Comparison of ENCODE assay signal across 29 cellular contexts in the genomic region with DNA sequence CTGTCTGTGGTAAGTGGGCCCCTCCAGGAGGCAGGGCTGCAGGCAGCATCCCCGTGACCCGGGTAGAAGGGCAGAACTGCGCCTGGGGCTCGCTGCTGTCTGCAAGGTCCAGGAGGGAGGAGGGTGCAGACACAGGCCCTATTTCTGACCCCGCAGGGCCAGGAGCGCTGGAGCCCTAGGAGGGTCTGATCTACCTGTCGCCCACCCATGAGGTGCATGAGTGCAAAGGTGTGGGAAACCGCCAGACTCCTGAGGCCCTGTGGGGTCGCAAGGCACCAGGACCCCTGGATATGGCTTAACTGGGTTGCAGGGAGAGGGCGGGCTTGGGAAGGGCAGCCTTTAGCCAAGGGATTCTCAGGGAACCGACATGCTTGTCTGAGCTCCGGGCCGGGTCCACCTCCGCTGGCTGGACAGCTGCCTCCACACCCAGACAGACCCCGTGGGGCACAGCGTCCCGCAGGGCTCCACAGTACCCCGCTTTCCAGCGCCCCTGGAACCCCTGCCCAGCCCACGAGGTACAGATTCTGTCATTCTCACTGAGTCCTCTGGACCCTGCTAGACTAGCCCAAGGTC.
"Had no signal": no experiment of that assay in that cellular context is flagged by ENCODE, and none has a peak within 500 bp of the region (broad histone marks: within the 10 kb centered on the region; RNA-seq: fewer than 3 reads in every experiment).

No MANE protein-coding gene starts in this region.

- H3K27me3 ChIP-seq: colonic mucosa, dorsolateral prefrontal cortex, neural progenitor cell, right atrium auricular region, tibial nerve, uterus had no signal

- H3K4me1 Mint-ChIP-seq: activated T-helper 17 cell treated with anti-CD3 and anti-CD28 coated beads, Interleukin-2, amount 50 U/mL, for 72 hours had no signal

- H3K4me1 ChIP-seq: colonic mucosa, right atrium auricular region, uterus had no signal

- H3K27ac Mint-ChIP-seq: activated CD4-positive, alpha-beta memory T cell treated with anti-CD3 and anti-CD28 coated beads for 36 hours; activated CD4-positive, alpha-beta T cell treated with anti-CD3 and anti-CD28 coated beads, Interleukin-2, amount 10 ng/mL, durations not matched to agents 24 days and 14 days; activated naive CD4-positive, alpha-beta T cell treated with anti-CD3 and anti-CD28 coated beads, Interleukin-2, amount 50 U/mL, for 24 hours; activated T-helper 17 cell treated with anti-CD3 and anti-CD28 coated beads, Interleukin-2, amount 50 U/mL, for 72 hours; neural progenitor cell; stimulated activated naive B cell treated with anti-CD40 and anti-IgM and Interleukin-4, amounts not matched to agents 10 μg/mL and 1 μg/mL and 100 μg/mL, for 72 hours; T-helper 1 cell treated with Interleukin-12 subunit alpha and Interleukin-12 subunit beta and Interleukin-4 antibody, amounts not matched to agents 30 μg/mL and 1 μg/mL, for 36 hours had no signal

- H3K4me3 ChIP-seq: colonic mucosa, dorsolateral prefrontal cortex, neural progenitor cell, right atrium auricular region, tibial nerve, uterus had no signal

- H3K9ac ChIP-seq: neural progenitor cell had no signal

- H3K36me3 Mint-ChIP-seq: activated CD4-positive, alpha-beta memory T cell treated with anti-CD3 and anti-CD28 coated beads for 36 hours; activated naive CD4-positive, alpha-beta T cell treated with anti-CD3 and anti-CD28 coated beads, Interleukin-2, amount 50 U/mL, for 24 hours; memory B cell; naive thymus-derived CD8-positive, alpha-beta T cell; neural progenitor cell; stimulated activated naive B cell treated with anti-CD40 and anti-IgM and Interleukin-4, amounts not matched to agents 10 μg/mL and 1 μg/mL and 100 μg/mL, for 72 hours had no signal

- H3K4me2 ChIP-seq: neural progenitor cell had no signal

- H3K36me3 ChIP-seq: colonic mucosa, neural progenitor cell, right atrium auricular region, tibial nerve, uterus, WERI-Rb-1 had no signal

- H3K9me3 Mint-ChIP-seq: activated CD4-positive, alpha-beta memory T cell treated with anti-CD3 and anti-CD28 coated beads for 36 hours; activated CD4-positive, alpha-beta T cell treated with anti-CD3 and anti-CD28 coated beads, Interleukin-2, amount 10 ng/mL, durations not matched to agents 24 days and 14 days; activated naive CD4-positive, alpha-beta T cell treated with anti-CD3 and anti-CD28 coated beads, Interleukin-2, amount 50 U/mL, for 24 hours; activated T-cell treated with anti-CD3 and anti-CD28 coated beads, Interleukin-2, amount 50 U/mL, for 4 hours; activated T-helper 17 cell treated with anti-CD3 and anti-CD28 coated beads, Interleukin-2, amount 50 U/mL, for 72 hours; memory B cell; naive thymus-derived CD8-positive, alpha-beta T cell; neural progenitor cell; stimulated activated naive B cell treated with anti-CD40 and anti-IgM and Interleukin-4, amounts not matched to agents 10 μg/mL and 1 μg/mL and 100 μg/mL, for 72 hours; T-helper 1 cell treated with Interleukin-12 subunit alpha and Interleukin-12 subunit beta and Interleukin-4 antibody, amounts not matched to agents 30 μg/mL and 1 μg/mL, for 36 hours had no signal

- ATAC-seq: activated T-cell treated with anti-CD3 and anti-CD28 coated beads, Interleukin-2, amount 50 U/mL, for 4 hours; activated T-helper 17 cell treated with anti-CD3 and anti-CD28 coated beads, Interleukin-2, amount 50 U/mL, for 72 hours; naive thymus-derived CD8-positive, alpha-beta T cell; stimulated activated naive B cell treated with anti-CD40 and anti-IgM and Interleukin-4, amounts not matched to agents 10 μg/mL and 1 μg/mL and 100 μg/mL, for 72 hours had no signal

- H2AFZ ChIP-seq: neural progenitor cell had no signal

- DNase-seq: activated CD4-positive, alpha-beta memory T cell treated with anti-CD3 and anti-CD28 coated beads for 36 hours; activated CD4-positive, alpha-beta T cell treated with anti-CD3 and anti-CD28 coated beads, Interleukin-2, amount 10 ng/mL, durations not matched to agents 24 days and 14 days; activated CD4-positive, CD25-positive, alpha-beta regulatory T cell treated with anti-CD3 and anti-CD28 coated beads, Interleukin-2, amount 50 U/mL, for 72 hours; activated CD8-positive, alpha-beta memory T cell treated with anti-CD3 and anti-CD28 coated beads, Interleukin-2, amount 50 U/mL, for 4 hours; activated T-cell treated with anti-CD3 and anti-CD28 coated beads, Interleukin-2, amount 50 U/mL, for 4 hours; anterior cingulate cortex; colonic mucosa; dorsolateral prefrontal cortex; effector memory CD4-positive, alpha-beta T cell; foreskin fibroblast; head of caudate nucleus; hippocampal formation; kidney; naive thymus-derived CD8-positive, alpha-beta T cell; stimulated activated CD4-positive, alpha-beta T cell treated with anti-CD3 and anti-CD28 coated beads, Interleukin-2, amount 100 ng/mL, for 48 hours; stimulated activated naive B cell treated with anti-CD40 and anti-IgM and Interleukin-4, amounts not matched to agents 10 μg/mL and 1 μg/mL and 100 μg/mL, for 72 hours; SW 1271; T-helper 9 cell; uterus; WERI-Rb-1 had no signal

- H3K27ac ChIP-seq: colonic mucosa, dorsolateral prefrontal cortex, neural progenitor cell, right atrium auricular region, tibial nerve, uterus, WERI-Rb-1 had no signal

- FAIRE-seq: bronchial epithelial cell, endothelial cell of umbilical vein, kidney had no signal

- H3K4me3 Mint-ChIP-seq: activated CD4-positive, alpha-beta memory T cell treated with anti-CD3 and anti-CD28 coated beads for 36 hours; activated CD4-positive, alpha-beta T cell treated with anti-CD3 and anti-CD28 coated beads, Interleukin-2, amount 10 ng/mL, durations not matched to agents 24 days and 14 days; activated naive CD4-positive, alpha-beta T cell treated with anti-CD3 and anti-CD28 coated beads, Interleukin-2, amount 50 U/mL, for 24 hours; activated T-cell treated with anti-CD3 and anti-CD28 coated beads, Interleukin-2, amount 50 U/mL, for 4 hours; activated T-helper 17 cell treated with anti-CD3 and anti-CD28 coated beads, Interleukin-2, amount 50 U/mL, for 72 hours; memory B cell; neural progenitor cell; stimulated activated naive B cell treated with anti-CD40 and anti-IgM and Interleukin-4, amounts not matched to agents 10 μg/mL and 1 μg/mL and 100 μg/mL, for 72 hours; T-helper 1 cell treated with Interleukin-12 subunit alpha and Interleukin-12 subunit beta and Interleukin-4 antibody, amounts not matched to agents 30 μg/mL and 1 μg/mL, for 36 hours had no signal

- H3K27me3 Mint-ChIP-seq: activated CD4-positive, alpha-beta memory T cell treated with anti-CD3 and anti-CD28 coated beads for 36 hours; activated CD4-positive, alpha-beta T cell treated with anti-CD3 and anti-CD28 coated beads, Interleukin-2, amount 10 ng/mL, durations not matched to agents 24 days and 14 days; activated naive CD4-positive, alpha-beta T cell treated with anti-CD3 and anti-CD28 coated beads, Interleukin-2, amount 50 U/mL, for 24 hours; activated T-helper 17 cell treated with anti-CD3 and anti-CD28 coated beads, Interleukin-2, amount 50 U/mL, for 72 hours; naive thymus-derived CD8-positive, alpha-beta T cell had no signal

- H3K9me3 ChIP-seq: colonic mucosa, right atrium auricular region, tibial nerve, uterus had no signal
